ENCODE assay signal across 1 cellular context in genomic region chr5:179399327-179399726, GRCh38. TPM values are rescaled to one million over a fixed set of nuclear protein-coding genes. Genes with fewer than 3 reads are reported as not detected.
"Had no signal": no experiment of that assay in that cellular context is flagged by ENCODE, and none has a peak within 500 bp of the region (broad histone marks: within the 10 kb centered on the region; RNA-seq: fewer than 3 reads in every experiment).

No MANE protein-coding gene starts in this region.

RNA-seq across cellular contexts. Expression of gene ADAMTS2, which starts 54.1 kb away (rescaled TPM):
- total RNA-seq: G401 had no signal
